Comparison of ENCODE assay signal across 8 cellular contexts in genomic region chr16:75464130-75464918, GRCh38. TPM values are rescaled to one million over a fixed set of nuclear protein-coding genes. Genes with fewer than 3 reads are reported as not detected.
DNase-seq lines count a peak whose midpoint lies in the region; ATAC-seq and TF ChIP-seq lines count a peak whose summit lies in the region.

A gene with protein sequence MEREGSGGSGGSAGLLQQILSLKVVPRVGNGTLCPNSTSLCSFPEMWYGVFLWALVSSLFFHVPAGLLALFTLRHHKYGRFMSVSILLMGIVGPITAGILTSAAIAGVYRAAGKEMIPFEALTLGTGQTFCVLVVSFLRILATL (minus strand): TSS chr16:75464689. CDS start chr16:75464600, 89 bp downstream.

- POLR2A ChIA-PET in WTC11 (lab: Charles Lee), result interaction anchor here (0.9 to 1.3 kb wide), 4 partner anchors 31 to 159 kb away, joined by 4 to 10 read pairs (median 4); partner anchors contain the start of genes ADAT1 and CFDP1

- TF ChIP-seq CTCF in AG10803 (conservative IDR thresholded peaks at IDR 0.05; ENCODE audit: low read length) (peak; percentile 99), WTC11 (IDR thresholded peaks at IDR 0.05) (peak; percentile 100), cardiac fibroblast (IDR thresholded peaks at IDR 0.05; ENCODE audit: low read depth, low read length) (peak; percentile 98)

- H3K4me3 ChIP-seq in AG10803 (ENCODE audit: low read length) (peak within 1 kb of the TSS; percentile 77), cardiac fibroblast (replicated peaks in 1 of 2; ENCODE audit: low read depth in 2 of 2, low read length in 2 of 2) (peak within 1 kb of the TSS; percentile 69 to 83)

- in situ Hi-C loops in GM18951 (cut with MboI; ENCODE audit: low sequenced_read_pairs, unreplicated experiment), result no loop called here

- TF ChIP-seq POLR2A in GM18951 (IDR thresholded peaks at IDR 0.05; ENCODE audit: extremely low read depth, insufficient read depth, insufficient read length), result peak; percentile 99

- H3K36me3 Mint-ChIP-seq in WTC11, result peaks cover 4% of the 10 kb centered on the region

- CTCF ChIA-PET in WTC11 (lab: Charles Lee), result interaction anchor here (0.7 to 3.0 kb wide), 30 partner anchors 8 to 265 kb away, joined by 3 to 27 read pairs (median 5); partner anchors contain the start of genes CFDP1, CHST5 and CHST6

- H3K4me3 Mint-ChIP-seq in WTC11, result peak within 1 kb of the TSS; percentile 89

- peaks cover 34% of the 10 kb centered on the region for H3K4me1 Mint-ChIP-seq in WTC11

- ATAC-seq in HG03196 (IDR thresholded peaks at IDR 0.05; ENCODE audit: unreplicated experiment) (peak; percentile 95), WTC11 (peak; percentile 97)

- DNase-seq in AG10803 (ENCODE audit: low read depth) (peak; percentile 98), NCI-H226 (peak; percentile 96), WTC11 (ENCODE audit: low spot score) (peak; percentile 100), cardiac fibroblast (ENCODE audit: low read depth in 2 of 2) (peak; percentile 99 to 100), iPS-NIHi7 (ENCODE audit: extremely low spot score) (peak; percentile 99), smooth muscle cell of the brain vasculature (ENCODE audit: low read depth, low spot score) (peak; percentile 98)

- H3K27me3 Mint-ChIP-seq in WTC11 (ENCODE audit: low read depth), result no peaks in the 10 kb centered on the region

- peak within 1 kb of the TSS; percentile 84 for H3K27ac Mint-ChIP-seq in WTC11

- no peaks in the 10 kb centered on the region for H3K9me3 Mint-ChIP-seq in WTC11

TF ChIP-seq in WTC11, 78 proteins besides CTCF, POLR2A, EP300 and RAD21 (continues in another document):
- TF ChIP-seq ZNF317 (CRISPR knock-in tag; IDR thresholded peaks at IDR 0.05; ENCODE audit: borderline replicate concordance, low read depth), result 0 out of 2 replicates have a peak, but pooled peaks have one; percentile 42
- no peak for TF ChIP-seq ATF1 (CRISPR knock-in tag; IDR thresholded peaks at IDR 0.05)
- TF ChIP-seq ESRRA (CRISPR knock-in tag; IDR thresholded peaks at IDR 0.05; ENCODE audit: borderline replicate concordance), result no peak
- TF ChIP-seq, protein P1, sequence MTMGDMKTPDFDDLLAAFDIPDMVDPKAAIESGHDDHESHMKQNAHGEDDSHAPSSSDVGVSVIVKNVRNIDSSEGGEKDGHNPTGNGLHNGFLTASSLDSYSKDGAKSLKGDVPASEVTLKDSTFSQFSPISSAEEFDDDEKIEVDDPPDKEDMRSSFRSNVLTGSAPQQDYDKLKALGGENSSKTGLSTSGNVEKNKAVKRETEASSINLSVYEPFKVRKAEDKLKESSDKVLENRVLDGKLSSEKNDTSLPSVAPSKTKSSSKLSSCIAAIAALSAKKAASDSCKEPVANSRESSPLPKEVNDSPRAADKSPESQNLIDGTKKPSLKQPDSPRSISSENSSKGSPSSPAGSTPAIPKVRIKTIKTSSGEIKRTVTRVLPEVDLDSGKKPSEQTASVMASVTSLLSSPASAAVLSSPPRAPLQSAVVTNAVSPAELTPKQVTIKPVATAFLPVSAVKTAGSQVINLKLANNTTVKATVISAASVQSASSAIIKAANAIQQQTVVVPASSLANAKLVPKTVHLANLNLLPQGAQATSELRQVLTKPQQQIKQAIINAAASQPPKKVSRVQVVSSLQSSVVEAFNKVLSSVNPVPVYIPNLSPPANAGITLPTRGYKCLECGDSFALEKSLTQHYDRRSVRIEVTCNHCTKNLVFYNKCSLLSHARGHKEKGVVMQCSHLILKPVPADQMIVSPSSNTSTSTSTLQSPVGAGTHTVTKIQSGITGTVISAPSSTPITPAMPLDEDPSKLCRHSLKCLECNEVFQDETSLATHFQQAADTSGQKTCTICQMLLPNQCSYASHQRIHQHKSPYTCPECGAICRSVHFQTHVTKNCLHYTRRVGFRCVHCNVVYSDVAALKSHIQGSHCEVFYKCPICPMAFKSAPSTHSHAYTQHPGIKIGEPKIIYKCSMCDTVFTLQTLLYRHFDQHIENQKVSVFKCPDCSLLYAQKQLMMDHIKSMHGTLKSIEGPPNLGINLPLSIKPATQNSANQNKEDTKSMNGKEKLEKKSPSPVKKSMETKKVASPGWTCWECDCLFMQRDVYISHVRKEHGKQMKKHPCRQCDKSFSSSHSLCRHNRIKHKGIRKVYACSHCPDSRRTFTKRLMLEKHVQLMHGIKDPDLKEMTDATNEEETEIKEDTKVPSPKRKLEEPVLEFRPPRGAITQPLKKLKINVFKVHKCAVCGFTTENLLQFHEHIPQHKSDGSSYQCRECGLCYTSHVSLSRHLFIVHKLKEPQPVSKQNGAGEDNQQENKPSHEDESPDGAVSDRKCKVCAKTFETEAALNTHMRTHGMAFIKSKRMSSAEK (CRISPR knock-in tag; IDR thresholded peaks at IDR 0.05; ENCODE audit: borderline replicate concordance), result no peak
- TF ChIP-seq ETV6 (CRISPR knock-in tag; IDR thresholded peaks at IDR 0.05), result peak; percentile 69
- TF ChIP-seq ZNF121 (CRISPR knock-in tag; IDR thresholded peaks at IDR 0.05), result peak; percentile 3; the same call in 1 of the 2 replicates
- TF ChIP-seq ZNF263 (CRISPR knock-in tag; IDR thresholded peaks at IDR 0.05; ENCODE audit: low read depth), result no peak
- TF ChIP-seq GABPB1 (CRISPR knock-in tag; IDR thresholded peaks at IDR 0.05), result peak; percentile 43
- TF ChIP-seq, protein P2, sequence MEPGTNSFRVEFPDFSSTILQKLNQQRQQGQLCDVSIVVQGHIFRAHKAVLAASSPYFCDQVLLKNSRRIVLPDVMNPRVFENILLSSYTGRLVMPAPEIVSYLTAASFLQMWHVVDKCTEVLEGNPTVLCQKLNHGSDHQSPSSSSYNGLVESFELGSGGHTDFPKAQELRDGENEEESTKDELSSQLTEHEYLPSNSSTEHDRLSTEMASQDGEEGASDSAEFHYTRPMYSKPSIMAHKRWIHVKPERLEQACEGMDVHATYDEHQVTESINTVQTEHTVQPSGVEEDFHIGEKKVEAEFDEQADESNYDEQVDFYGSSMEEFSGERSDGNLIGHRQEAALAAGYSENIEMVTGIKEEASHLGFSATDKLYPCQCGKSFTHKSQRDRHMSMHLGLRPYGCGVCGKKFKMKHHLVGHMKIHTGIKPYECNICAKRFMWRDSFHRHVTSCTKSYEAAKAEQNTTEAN (CRISPR knock-in tag; IDR thresholded peaks at IDR 0.05), result peak; percentile 68
- peak; percentile 88 for TF ChIP-seq TEAD1 (CRISPR knock-in tag; IDR thresholded peaks at IDR 0.05)
- TF ChIP-seq ZNF423 (CRISPR knock-in tag; IDR thresholded peaks at IDR 0.05), result peak; percentile 11; the same call in 1 of the 2 replicates
- TF ChIP-seq SOX15 (CRISPR knock-in tag; IDR thresholded peaks at IDR 0.05), result no peak
- TF ChIP-seq, protein P3, sequence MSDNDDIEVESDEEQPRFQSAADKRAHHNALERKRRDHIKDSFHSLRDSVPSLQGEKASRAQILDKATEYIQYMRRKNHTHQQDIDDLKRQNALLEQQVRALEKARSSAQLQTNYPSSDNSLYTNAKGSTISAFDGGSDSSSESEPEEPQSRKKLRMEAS (CRISPR knock-in tag; IDR thresholded peaks at IDR 0.05), result peak; percentile 77
- TF ChIP-seq, protein P4, sequence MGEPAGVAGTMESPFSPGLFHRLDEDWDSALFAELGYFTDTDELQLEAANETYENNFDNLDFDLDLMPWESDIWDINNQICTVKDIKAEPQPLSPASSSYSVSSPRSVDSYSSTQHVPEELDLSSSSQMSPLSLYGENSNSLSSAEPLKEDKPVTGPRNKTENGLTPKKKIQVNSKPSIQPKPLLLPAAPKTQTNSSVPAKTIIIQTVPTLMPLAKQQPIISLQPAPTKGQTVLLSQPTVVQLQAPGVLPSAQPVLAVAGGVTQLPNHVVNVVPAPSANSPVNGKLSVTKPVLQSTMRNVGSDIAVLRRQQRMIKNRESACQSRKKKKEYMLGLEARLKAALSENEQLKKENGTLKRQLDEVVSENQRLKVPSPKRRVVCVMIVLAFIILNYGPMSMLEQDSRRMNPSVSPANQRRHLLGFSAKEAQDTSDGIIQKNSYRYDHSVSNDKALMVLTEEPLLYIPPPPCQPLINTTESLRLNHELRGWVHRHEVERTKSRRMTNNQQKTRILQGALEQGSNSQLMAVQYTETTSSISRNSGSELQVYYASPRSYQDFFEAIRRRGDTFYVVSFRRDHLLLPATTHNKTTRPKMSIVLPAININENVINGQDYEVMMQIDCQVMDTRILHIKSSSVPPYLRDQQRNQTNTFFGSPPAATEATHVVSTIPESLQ (CRISPR knock-in tag; IDR thresholded peaks at IDR 0.05), result no peak
- TF ChIP-seq OVOL2 (CRISPR knock-in tag; IDR thresholded peaks at IDR 0.05; ENCODE audit: borderline replicate concordance), result no peak
- TF ChIP-seq, protein P5, sequence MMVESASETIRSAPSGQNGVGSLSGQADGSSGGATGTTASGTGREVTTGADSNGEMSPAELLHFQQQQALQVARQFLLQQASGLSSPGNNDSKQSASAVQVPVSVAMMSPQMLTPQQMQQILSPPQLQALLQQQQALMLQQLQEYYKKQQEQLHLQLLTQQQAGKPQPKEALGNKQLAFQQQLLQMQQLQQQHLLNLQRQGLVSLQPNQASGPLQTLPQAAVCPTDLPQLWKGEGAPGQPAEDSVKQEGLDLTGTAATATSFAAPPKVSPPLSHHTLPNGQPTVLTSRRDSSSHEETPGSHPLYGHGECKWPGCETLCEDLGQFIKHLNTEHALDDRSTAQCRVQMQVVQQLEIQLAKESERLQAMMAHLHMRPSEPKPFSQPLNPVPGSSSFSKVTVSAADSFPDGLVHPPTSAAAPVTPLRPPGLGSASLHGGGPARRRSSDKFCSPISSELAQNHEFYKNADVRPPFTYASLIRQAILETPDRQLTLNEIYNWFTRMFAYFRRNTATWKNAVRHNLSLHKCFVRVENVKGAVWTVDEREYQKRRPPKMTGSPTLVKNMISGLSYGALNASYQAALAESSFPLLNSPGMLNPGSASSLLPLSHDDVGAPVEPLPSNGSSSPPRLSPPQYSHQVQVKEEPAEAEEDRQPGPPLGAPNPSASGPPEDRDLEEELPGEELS (CRISPR knock-in tag; IDR thresholded peaks at IDR 0.05), result peak; percentile 72
- TF ChIP-seq CBFB (CRISPR knock-in tag; IDR thresholded peaks at IDR 0.05; ENCODE audit: low read depth), result 0 out of 2 replicates have a peak, but pooled peaks have one; percentile 16
- TF ChIP-seq E2F4 (CRISPR knock-in tag; IDR thresholded peaks at IDR 0.05; ENCODE audit: borderline replicate concordance, low read depth), result no peak

RNA-seq across cellular contexts. Expression of the gene that starts here (rescaled TPM):
- 45.6 to 53.4 TPM (median 52.0 TPM) in 3 replicates for total RNA-seq in WTC11 (2021)

Comparison
In these comparisons a context has a peak if more than half of its experiments do, and no peak if none do; other contexts are left out.
1. Peak in every context shown above with its lines: DNase-seq, ATAC-seq and H3K4me3 ChIP-seq.